In the genomic region with DNA sequence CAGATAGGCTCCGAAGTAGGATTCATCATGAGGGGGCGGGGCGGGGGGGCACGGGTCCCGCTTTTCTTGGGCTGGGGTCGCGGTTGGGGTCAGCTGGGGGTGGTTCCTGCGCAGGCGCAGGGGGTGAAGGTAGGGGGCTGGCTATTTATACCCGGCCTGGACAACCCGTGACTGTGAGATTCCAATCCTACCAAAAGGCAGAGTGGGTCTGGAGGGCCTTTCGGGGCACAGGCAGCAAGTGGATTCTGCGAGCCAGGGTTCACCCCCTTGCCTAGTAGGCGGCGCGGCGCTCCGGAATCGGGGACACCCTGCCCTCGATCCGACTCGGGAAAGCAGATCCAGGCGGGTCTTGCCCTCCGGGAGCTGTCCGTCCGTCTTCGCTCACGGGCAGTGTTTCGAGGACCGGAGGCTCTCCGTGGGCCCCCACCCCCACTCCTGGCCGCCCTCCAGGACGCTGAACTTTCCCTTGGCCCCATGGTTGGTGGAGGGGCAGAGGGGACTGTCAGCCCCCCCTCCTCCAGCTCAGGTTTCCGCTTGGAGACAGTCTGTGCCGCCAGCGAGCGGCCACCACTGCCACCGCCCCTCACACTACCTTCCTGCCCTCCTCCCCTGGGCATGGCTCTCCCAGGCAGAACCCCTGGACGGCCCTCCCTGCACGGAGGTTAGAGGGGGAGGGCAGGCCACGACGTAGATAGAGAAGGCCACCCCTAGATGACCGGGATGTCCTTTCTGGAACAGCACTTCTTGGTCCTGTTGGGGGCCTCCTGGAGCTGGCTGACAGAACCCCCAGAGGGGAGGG, we compare ENCODE assay signal across 9 cellular contexts. TPM values are rescaled to one million over a fixed set of nuclear protein-coding genes. Genes with fewer than 3 reads are reported as not detected.
A peak's percentile ranks its signal among the peaks of the same experiment; 100 is the strongest.
DNase-seq lines count a peak whose midpoint lies in the region; ATAC-seq lines count a peak whose summit lies in the region.
"Had no signal": no experiment of that assay in that cellular context is flagged by ENCODE, and none has a peak within 500 bp of the region (broad histone marks: within the 10 kb centered on the region; RNA-seq: fewer than 3 reads in every experiment).

No MANE protein-coding gene starts in this region.

- H3K4me1 ChIP-seq in HUES48 (ENCODE audit: control insufficient read depth, insufficient read depth, low read length) = peaks cover 14% of the 10 kb centered on the region
- H3K4me1 ChIP-seq in iPS-18a (ENCODE audit: control insufficient read depth, low read depth, low read length) = peaks cover 10% of the 10 kb centered on the region

- H3K27me3 ChIP-seq in HUES48 (ENCODE audit: control insufficient read depth, insufficient read depth, low read length) (peaks cover 19% of the 10 kb centered on the region), iPS-18a (ENCODE audit: control insufficient read depth, insufficient read depth, low read length) (peaks cover 13% of the 10 kb centered on the region)

- H3K27me3 Mint-ChIP-seq in activated naive CD8-positive, alpha-beta T cell treated with anti-CD3 and anti-CD28 coated beads for 36 hours = peaks cover 21% of the 10 kb centered on the region
- H3K27me3 Mint-ChIP-seq in stimulated activated naive CD8-positive, alpha-beta T cell treated with anti-CD3 and anti-CD28 coated beads, Interleukin-15, amount 100 ng/mL, for 72 hours = peaks cover 45% of the 10 kb centered on the region

- H3K9ac ChIP-seq in HUES48 (ENCODE audit: low read depth, low read length) (peak overlapping the region; percentile 45; the same call in 1 of the 2 replicates), iPS-18a (ENCODE audit: low read length) (peak overlapping the region; percentile 49)

- H3K4me3 Mint-ChIP-seq in activated naive CD8-positive, alpha-beta T cell treated with anti-CD3 and anti-CD28 coated beads for 36 hours = peak overlapping the region; percentile 76
- peak overlapping the region; percentile 87 to 95 for H3K4me3 Mint-ChIP-seq in stimulated activated naive CD8-positive, alpha-beta T cell treated with anti-CD3 and anti-CD28 coated beads, Interleukin-15, amount 100 ng/mL, for 72 hours

- H3K9me3 ChIP-seq in HUES48 (ENCODE audit: control insufficient read depth, insufficient read depth, low read length) = no peaks in the 10 kb centered on the region
- no peaks in the 10 kb centered on the region for H3K9me3 ChIP-seq in iPS-18a (ENCODE audit: control insufficient read depth, low read depth, low read length)

- H3K27ac Mint-ChIP-seq in activated naive CD8-positive, alpha-beta T cell treated with anti-CD3 and anti-CD28 coated beads for 36 hours = no peak overlapping the region
- no peak overlapping the region for H3K27ac Mint-ChIP-seq in stimulated activated naive CD8-positive, alpha-beta T cell treated with anti-CD3 and anti-CD28 coated beads, Interleukin-15, amount 100 ng/mL, for 72 hours

- H3K36me3 ChIP-seq in HUES48 (ENCODE audit: control insufficient read depth, insufficient read depth, low read length) = 0 out of 2 replicates have a peak, but pooled peaks cover 8% of the 10 kb centered on the region
- peaks cover 3% of the 10 kb centered on the region for H3K36me3 ChIP-seq in iPS-18a (ENCODE audit: control insufficient read depth, low read depth, low read length)

- no peaks in the 10 kb centered on the region for H3K36me3 Mint-ChIP-seq in activated naive CD8-positive, alpha-beta T cell treated with anti-CD3 and anti-CD28 coated beads for 36 hours

- peaks cover 22% of the 10 kb centered on the region for H3K4me1 Mint-ChIP-seq in activated naive CD8-positive, alpha-beta T cell treated with anti-CD3 and anti-CD28 coated beads for 36 hours
- H3K4me1 Mint-ChIP-seq in stimulated activated naive CD8-positive, alpha-beta T cell treated with anti-CD3 and anti-CD28 coated beads, Interleukin-15, amount 100 ng/mL, for 72 hours = peaks cover 39% of the 10 kb centered on the region

- H3K4me3 ChIP-seq in HUES48 (ENCODE audit: low read depth, low read length) (peak overlapping the region; percentile 84), iPS-18a (ENCODE audit: low read length) (peak overlapping the region; percentile 61)

- ATAC-seq in stimulated activated naive CD8-positive, alpha-beta T cell treated with anti-CD3 and anti-CD28 coated beads, Interleukin-15, amount 100 ng/mL, for 72 hours = no peak
- no peak for ATAC-seq in GM21529 (IDR thresholded peaks at IDR 0.05; ENCODE audit: unreplicated experiment)

- H3K9me3 Mint-ChIP-seq in activated naive CD8-positive, alpha-beta T cell treated with anti-CD3 and anti-CD28 coated beads for 36 hours = no peaks in the 10 kb centered on the region
- no peaks in the 10 kb centered on the region for H3K9me3 Mint-ChIP-seq in stimulated activated naive CD8-positive, alpha-beta T cell treated with anti-CD3 and anti-CD28 coated beads, Interleukin-15, amount 100 ng/mL, for 72 hours

- H3K27ac ChIP-seq in HUES48 (ENCODE audit: low read depth, low read length) = no peak overlapping the region
- H3K27ac ChIP-seq in iPS-18a (ENCODE audit: low read length) = no peak overlapping the region
- H3K27ac ChIP-seq in caudate nucleus (ENCODE audit: low read depth, low read length) = no peak overlapping the region
- H3K27ac ChIP-seq: VCaP had no signal

- DNase-seq in activated naive CD8-positive, alpha-beta T cell treated with anti-CD3 and anti-CD28 coated beads for 36 hours = no peak
- DNase-seq in stimulated activated naive CD8-positive, alpha-beta T cell treated with anti-CD3 and anti-CD28 coated beads, Interleukin-15, amount 100 ng/mL, for 72 hours = no peak
- DNase-seq in stimulated activated CD4-positive, alpha-beta T cell treated with anti-CD3 and anti-CD28 coated beads, Interleukin-12 subunit alpha, Interleukin-12 subunit beta, amount 100 ng/mL, for 4 hours = no peak
- no peak for DNase-seq in caudate nucleus (lab: John Stamatoyannopoulos, UW)
- no peak for DNase-seq in NCI-H146 treated with DMSO at 0.1 percent for 48 hours (lab: John Stamatoyannopoulos, UW; ENCODE audit: unreplicated experiment)

RNA-seq across cellular contexts. Expression of a gene that starts 0.6 kb away (rescaled TPM):
- total RNA-seq in activated naive CD8-positive, alpha-beta T cell treated with anti-CD3 and anti-CD28 coated beads for 36 hours = under 1 TPM; 0.54 to 0.56 TPM

RNA-seq across cellular contexts. Expression of a gene that starts 12.3 kb away (rescaled TPM):
- total RNA-seq in activated naive CD8-positive, alpha-beta T cell treated with anti-CD3 and anti-CD28 coated beads for 36 hours = under 1 TPM; 0.19 to 0.24 TPM

RNA-seq across cellular contexts. Expression of a gene that starts 19.9 kb away (rescaled TPM):
- total RNA-seq in activated naive CD8-positive, alpha-beta T cell treated with anti-CD3 and anti-CD28 coated beads for 36 hours = 1 to 10 TPM in 1 of 2 experiments, under 1 TPM in 1; 0.90 to 1.6 TPM

RNA-seq across cellular contexts. Expression of a gene that starts 25.3 kb away (rescaled TPM):
- total RNA-seq in activated naive CD8-positive, alpha-beta T cell treated with anti-CD3 and anti-CD28 coated beads for 36 hours = 1,000 to 10,000 TPM; 1,429 to 1,492 TPM

RNA-seq across cellular contexts. Expression of a gene that starts 30.1 kb away (rescaled TPM):
- 100 to 1,000 TPM in 1 of 2 experiments, 10 to 100 TPM in 1; 99.0 to 110 TPM for total RNA-seq in activated naive CD8-positive, alpha-beta T cell treated with anti-CD3 and anti-CD28 coated beads for 36 hours
